36 cellular contexts compared by ENCODE assay signal in genomic region chr6:165298426-165298825, GRCh38. TPM values are rescaled to one million over a fixed set of nuclear protein-coding genes. Genes with fewer than 3 reads are reported as not detected.
"Had no signal": no experiment of that assay in that cellular context is flagged by ENCODE, and none has a peak within 500 bp of the region (broad histone marks: within the 10 kb centered on the region; RNA-seq: fewer than 3 reads in every experiment).

No MANE protein-coding gene starts in this region.

- H3K4me3 ChIP-seq: body of pancreas, breast epithelium, K562 had no signal

- H3K27me3 ChIP-seq: body of pancreas, breast epithelium had no signal

- H3K27ac ChIP-seq: body of pancreas, breast epithelium, WERI-Rb-1 had no signal

- H3K4me1 ChIP-seq: body of pancreas, breast epithelium had no signal

- H3K9me3 ChIP-seq: body of pancreas, breast epithelium had no signal

- DNase-seq: activated CD4-positive, alpha-beta T cell treated with anti-CD3 and anti-CD28 coated beads for 1 hour; activated CD4-positive, alpha-beta T cell treated with anti-CD3 and anti-CD28 coated beads for 48 hours; activated CD4-positive, CD25-positive, alpha-beta regulatory T cell; activated CD8-positive, alpha-beta T cell treated with anti-CD3 and anti-CD28 coated beads for 36 hours; activated effector memory CD4-positive, alpha-beta T cell treated with anti-CD3 and anti-CD28 coated beads, Interleukin-2, amount 50 U/mL, for 16 hours; activated naive CD4-positive, alpha-beta T cell; activated naive CD4-positive, alpha-beta T cell treated with anti-CD3 and anti-CD28 coated beads, Interleukin-2, amount 50 U/mL, for 16 hours; activated naive CD8-positive, alpha-beta T cell treated with anti-CD3 and anti-CD28 coated beads for 36 hours; activated T-cell treated with anti-CD3 and anti-CD28 coated beads, Interleukin-2, amount 50 U/mL, for 1 hour; activated T-cell treated with anti-CD3 and anti-CD28 coated beads, Interleukin-2, amount 50 U/mL, for 72 hours; amniotic stem cell; aorta; body of pancreas; cerebellar nuclear complex; NCI-H1092 treated with DMSO at 0.1 percent for 48 hours; NCI-H1417; NCI-H146; NCI-H187; NCI-H2029 treated with DMSO at 0.1 percent for 48 hours; NCI-H2107; NCI-H226; NCI-H446 treated with DMSO at 0.1 percent for 48 hours; NCI-H524 treated with DMSO at 0.1 percent for 48 hours; RPMI8226; SIG-M5; T-cell; T-helper 2 cell; T1000; WERI-Rb-1 had no signal

- H3K36me3 ChIP-seq: breast epithelium, WERI-Rb-1 had no signal

RNA-seq across cellular contexts. Expression of gene C6orf118, which starts 11.0 kb away (rescaled TPM):
- total RNA-seq: activated CD8-positive, alpha-beta memory T cell treated with anti-CD3 and anti-CD28 coated beads for 36 hours; activated CD8-positive, alpha-beta T cell treated with anti-CD3 and anti-CD28 coated beads for 36 hours; activated naive CD8-positive, alpha-beta T cell treated with anti-CD3 and anti-CD28 coated beads for 36 hours; activated T-cell treated with anti-CD3 and anti-CD28 coated beads, Interleukin-2, amount 50 U/mL, for 72 hours; activated T-helper 17 cell treated with anti-CD3 and anti-CD28 coated beads, Interleukin-2, amount 50 U/mL, for 72 hours; aorta; breast epithelium; cardiac septum; K562; M059J; SK-MEL-5; T-cell had no signal
- polyA plus RNA-seq: aorta, K562 had no signal
